Comparison of ENCODE assay signal across 1 cellular context in the genomic region with DNA sequence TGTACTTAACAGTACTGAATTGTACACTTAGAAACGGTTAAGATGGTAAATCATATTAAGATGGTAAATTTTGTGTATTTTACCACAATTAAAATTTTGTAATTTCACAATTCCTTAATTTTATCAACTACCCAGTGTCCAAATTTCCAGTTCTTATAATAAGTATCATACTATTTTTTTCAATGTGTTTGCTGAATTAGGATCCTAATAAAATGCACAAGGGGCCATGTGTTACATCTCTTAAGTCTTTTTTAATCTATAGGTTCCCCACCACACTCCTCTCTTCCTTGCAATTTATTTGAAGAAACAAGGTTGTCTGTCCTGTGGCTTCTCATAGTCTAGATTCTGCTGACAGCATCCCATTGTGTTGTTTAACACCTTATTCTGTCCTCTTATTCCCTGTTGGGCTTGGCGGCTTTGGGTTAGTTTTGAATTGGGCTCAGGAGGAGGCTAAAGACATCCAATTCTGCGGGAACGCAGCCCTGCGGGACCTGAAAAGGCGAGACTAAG.
TF ChIP-seq lines count a peak whose summit lies in the region.

No MANE protein-coding gene starts in this region.

TF ChIP-seq in GM12878, 131 proteins besides CTCF, POLR2A, EP300 and RAD21 (continued from another document):
- TF ChIP-seq, protein P1, sequence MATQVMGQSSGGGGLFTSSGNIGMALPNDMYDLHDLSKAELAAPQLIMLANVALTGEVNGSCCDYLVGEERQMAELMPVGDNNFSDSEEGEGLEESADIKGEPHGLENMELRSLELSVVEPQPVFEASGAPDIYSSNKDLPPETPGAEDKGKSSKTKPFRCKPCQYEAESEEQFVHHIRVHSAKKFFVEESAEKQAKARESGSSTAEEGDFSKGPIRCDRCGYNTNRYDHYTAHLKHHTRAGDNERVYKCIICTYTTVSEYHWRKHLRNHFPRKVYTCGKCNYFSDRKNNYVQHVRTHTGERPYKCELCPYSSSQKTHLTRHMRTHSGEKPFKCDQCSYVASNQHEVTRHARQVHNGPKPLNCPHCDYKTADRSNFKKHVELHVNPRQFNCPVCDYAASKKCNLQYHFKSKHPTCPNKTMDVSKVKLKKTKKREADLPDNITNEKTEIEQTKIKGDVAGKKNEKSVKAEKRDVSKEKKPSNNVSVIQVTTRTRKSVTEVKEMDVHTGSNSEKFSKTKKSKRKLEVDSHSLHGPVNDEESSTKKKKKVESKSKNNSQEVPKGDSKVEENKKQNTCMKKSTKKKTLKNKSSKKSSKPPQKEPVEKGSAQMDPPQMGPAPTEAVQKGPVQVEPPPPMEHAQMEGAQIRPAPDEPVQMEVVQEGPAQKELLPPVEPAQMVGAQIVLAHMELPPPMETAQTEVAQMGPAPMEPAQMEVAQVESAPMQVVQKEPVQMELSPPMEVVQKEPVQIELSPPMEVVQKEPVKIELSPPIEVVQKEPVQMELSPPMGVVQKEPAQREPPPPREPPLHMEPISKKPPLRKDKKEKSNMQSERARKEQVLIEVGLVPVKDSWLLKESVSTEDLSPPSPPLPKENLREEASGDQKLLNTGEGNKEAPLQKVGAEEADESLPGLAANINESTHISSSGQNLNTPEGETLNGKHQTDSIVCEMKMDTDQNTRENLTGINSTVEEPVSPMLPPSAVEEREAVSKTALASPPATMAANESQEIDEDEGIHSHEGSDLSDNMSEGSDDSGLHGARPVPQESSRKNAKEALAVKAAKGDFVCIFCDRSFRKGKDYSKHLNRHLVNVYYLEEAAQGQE (IDR thresholded peaks at IDR 0.05; ENCODE audit: low read depth, low read length) = no peak
- TF ChIP-seq, protein P2, sequence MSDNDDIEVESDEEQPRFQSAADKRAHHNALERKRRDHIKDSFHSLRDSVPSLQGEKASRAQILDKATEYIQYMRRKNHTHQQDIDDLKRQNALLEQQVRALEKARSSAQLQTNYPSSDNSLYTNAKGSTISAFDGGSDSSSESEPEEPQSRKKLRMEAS (IDR thresholded peaks at IDR 0.05; ENCODE audit: low read depth, low read length) = no peak
- TF ChIP-seq CHD4 (IDR thresholded peaks at IDR 0.05) = no peak
- TF ChIP-seq, protein P3, sequence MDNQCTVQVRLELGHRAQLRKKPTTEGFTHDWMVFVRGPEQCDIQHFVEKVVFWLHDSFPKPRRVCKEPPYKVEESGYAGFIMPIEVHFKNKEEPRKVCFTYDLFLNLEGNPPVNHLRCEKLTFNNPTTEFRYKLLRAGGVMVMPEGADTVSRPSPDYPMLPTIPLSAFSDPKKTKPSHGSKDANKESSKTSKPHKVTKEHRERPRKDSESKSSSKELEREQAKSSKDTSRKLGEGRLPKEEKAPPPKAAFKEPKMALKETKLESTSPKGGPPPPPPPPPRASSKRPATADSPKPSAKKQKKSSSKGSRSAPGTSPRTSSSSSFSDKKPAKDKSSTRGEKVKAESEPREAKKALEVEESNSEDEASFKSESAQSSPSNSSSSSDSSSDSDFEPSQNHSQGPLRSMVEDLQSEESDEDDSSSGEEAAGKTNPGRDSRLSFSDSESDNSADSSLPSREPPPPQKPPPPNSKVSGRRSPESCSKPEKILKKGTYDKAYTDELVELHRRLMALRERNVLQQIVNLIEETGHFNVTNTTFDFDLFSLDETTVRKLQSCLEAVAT (IDR thresholded peaks at IDR 0.05) = no peak
- TF ChIP-seq, protein P4, sequence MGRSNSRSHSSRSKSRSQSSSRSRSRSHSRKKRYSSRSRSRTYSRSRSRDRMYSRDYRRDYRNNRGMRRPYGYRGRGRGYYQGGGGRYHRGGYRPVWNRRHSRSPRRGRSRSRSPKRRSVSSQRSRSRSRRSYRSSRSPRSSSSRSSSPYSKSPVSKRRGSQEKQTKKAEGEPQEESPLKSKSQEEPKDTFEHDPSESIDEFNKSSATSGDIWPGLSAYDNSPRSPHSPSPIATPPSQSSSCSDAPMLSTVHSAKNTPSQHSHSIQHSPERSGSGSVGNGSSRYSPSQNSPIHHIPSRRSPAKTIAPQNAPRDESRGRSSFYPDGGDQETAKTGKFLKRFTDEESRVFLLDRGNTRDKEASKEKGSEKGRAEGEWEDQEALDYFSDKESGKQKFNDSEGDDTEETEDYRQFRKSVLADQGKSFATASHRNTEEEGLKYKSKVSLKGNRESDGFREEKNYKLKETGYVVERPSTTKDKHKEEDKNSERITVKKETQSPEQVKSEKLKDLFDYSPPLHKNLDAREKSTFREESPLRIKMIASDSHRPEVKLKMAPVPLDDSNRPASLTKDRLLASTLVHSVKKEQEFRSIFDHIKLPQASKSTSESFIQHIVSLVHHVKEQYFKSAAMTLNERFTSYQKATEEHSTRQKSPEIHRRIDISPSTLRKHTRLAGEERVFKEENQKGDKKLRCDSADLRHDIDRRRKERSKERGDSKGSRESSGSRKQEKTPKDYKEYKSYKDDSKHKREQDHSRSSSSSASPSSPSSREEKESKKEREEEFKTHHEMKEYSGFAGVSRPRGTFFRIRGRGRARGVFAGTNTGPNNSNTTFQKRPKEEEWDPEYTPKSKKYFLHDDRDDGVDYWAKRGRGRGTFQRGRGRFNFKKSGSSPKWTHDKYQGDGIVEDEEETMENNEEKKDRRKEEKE (IDR thresholded peaks at IDR 0.05) = no peak
- TF ChIP-seq ZBED1 (IDR thresholded peaks at IDR 0.05; ENCODE audit: borderline replicate concordance) = no peak
- TF ChIP-seq MEF2B (IDR thresholded peaks at IDR 0.05; ENCODE audit: partially characterized antibody, poor library complexity, severe bottlenecking) = no peak
- TF ChIP-seq MYC (IDR thresholded peaks at IDR 0.05; ENCODE audit: insufficient read depth, insufficient read length, insufficient replicate concordance, low read length, severe bottlenecking) = no peak
